In genomic region chr19:6260912-6261636, GRCh38 we compare ENCODE assay signal across 8 cellular contexts. TPM values are rescaled to one million over a fixed set of nuclear protein-coding genes. Genes with fewer than 3 reads are reported as not detected.
DNase-seq lines count a peak whose midpoint lies in the region; ATAC-seq and TF ChIP-seq lines count a peak whose summit lies in the region.

No MANE protein-coding gene starts in this region.

- CTCF ChIA-PET in CD8-positive, alpha-beta T cell (lab: Charles Lee), result interaction anchor here (0.6 to 1.8 kb wide), 6 partner anchors 10 to 63 kb away, joined by 3 to 5 read pairs (median 3); no protein-coding TSS in a partner anchor

- H3K36me3 Mint-ChIP-seq in CD8-positive, alpha-beta T cell, result peaks cover 52% of the 10 kb centered on the region

- ATAC-seq in CD8-positive, alpha-beta T cell, result peak; percentile 71
- ATAC-seq in esophagus mucosa, result no peak

- no peaks in the 10 kb centered on the region for H3K9me3 Mint-ChIP-seq in CD8-positive, alpha-beta T cell

- H3K36me3 ChIP-seq in CD8-positive, alpha-beta T cell (ENCODE audit: insufficient read depth, low read length), result peaks cover 3% of the 10 kb centered on the region
- H3K36me3 ChIP-seq in kidney epithelial cell (ENCODE audit: control insufficient read depth, insufficient read depth, low read length), result peaks cover 5% of the 10 kb centered on the region

- TF ChIP-seq EP300 in Ishikawa (IDR thresholded peaks at IDR 0.05; ENCODE audit: borderline replicate concordance), result no peak

- H3K27me3 Mint-ChIP-seq in CD8-positive, alpha-beta T cell (ENCODE audit: low read depth), result no peaks in the 10 kb centered on the region

- H3K27ac ChIP-seq in CD8-positive, alpha-beta T cell (ENCODE audit: low read depth, low read length), result no peak overlapping the region

- no peak overlapping the region for H3K4me3 ChIP-seq in CD8-positive, alpha-beta T cell (ENCODE audit: low read depth, low read length)
- H3K4me3 ChIP-seq in kidney epithelial cell (ENCODE audit: low read depth, low read length), result no peak overlapping the region

- TF ChIP-seq CTCF in CD8-positive, alpha-beta T cell (IDR thresholded peaks at IDR 0.05), result peak; percentile 62
- TF ChIP-seq CTCF in kidney epithelial cell (IDR thresholded peaks at IDR 0.05; ENCODE audit: insufficient read depth, low read length, poor library complexity, severe bottlenecking), result peak; percentile 71

- peak; percentile 33; the same call in 1 of the 2 replicates for TF ChIP-seq RAD21 in Ishikawa (IDR thresholded peaks at IDR 0.05; ENCODE audit: low read depth)

- H3K4me3 Mint-ChIP-seq in CD8-positive, alpha-beta T cell, result peak overlapping the region; percentile 43

- peak in 6 of 7 experiments; percentile 19 to 66 (median 38) for DNase-seq in CD8-positive, alpha-beta T cell
- DNase-seq in activated gamma-delta T cell treated with anti-CD3 and anti-CD28 coated beads, Interleukin-2, amount 50 U/mL, for 16 hours (ENCODE audit: low read depth), result peak; percentile 22
- DNase-seq in kidney epithelial cell (ENCODE audit: low read depth) (no peak), NOMO-1 (lab: John Stamatoyannopoulos, UW; ENCODE audit: unreplicated experiment in 2 of 2) (no peak), C1 segment of cervical spinal cord (lab: John Stamatoyannopoulos, UW) (no peak), NCI-H146 (lab: John Stamatoyannopoulos, UW) (no peak)

- intact Hi-C loops in CD8-positive, alpha-beta T cell (cut with DNase I, micrococcal nuclease), result loop anchor here in 1 of 2 experiments (2.0 kb wide), 1 partner anchor 14 kb away; no protein-coding TSS in a partner anchor

- H3K9me3 ChIP-seq in CD8-positive, alpha-beta T cell (ENCODE audit: low read length), result no peaks in the 10 kb centered on the region

- POLR2A ChIA-PET in CD8-positive, alpha-beta T cell (lab: Charles Lee), result interaction anchor here (0.6 kb wide), 1 partner anchor 134 kb away, joined by 3 read pairs; no protein-coding TSS in a partner anchor

- H3K4me1 ChIP-seq in CD8-positive, alpha-beta T cell (ENCODE audit: insufficient read depth, low read length), result peaks cover 6% of the 10 kb centered on the region

- H3K27me3 ChIP-seq in CD8-positive, alpha-beta T cell (ENCODE audit: insufficient read depth, low read length), result no peaks in the 10 kb centered on the region
- H3K27me3 ChIP-seq in kidney epithelial cell (ENCODE audit: control insufficient read depth, insufficient read depth, low read length), result no peaks in the 10 kb centered on the region

- no peak overlapping the region for H3K27ac Mint-ChIP-seq in CD8-positive, alpha-beta T cell

- H3K4me1 Mint-ChIP-seq in CD8-positive, alpha-beta T cell (ENCODE audit: low read depth), result peaks cover 26% of the 10 kb centered on the region

TF ChIP-seq in Ishikawa, 13 proteins besides CTCF, POLR2A, EP300 and RAD21:
- TF ChIP-seq REST (IDR thresholded peaks at IDR 0.05; ENCODE audit: low read depth), result no peak
- TF ChIP-seq CEBPB (IDR thresholded peaks at IDR 0.05), result no peak
- no peak for TF ChIP-seq MAX (IDR thresholded peaks at IDR 0.05)
- no peak for TF ChIP-seq EGR1 (IDR thresholded peaks at IDR 0.05)
- TF ChIP-seq TAF1 (IDR thresholded peaks at IDR 0.05; ENCODE audit: low read depth), result no peak
- TF ChIP-seq ZBTB7A (IDR thresholded peaks at IDR 0.05; ENCODE audit: low read depth), result no peak
- TF ChIP-seq TCF12 (IDR thresholded peaks at IDR 0.05; ENCODE audit: low read depth), result no peak

RNA-seq across cellular contexts. Expression of gene MLLT1, which starts 18.7 kb away (rescaled TPM):
- total RNA-seq in CD8-positive, alpha-beta T cell, result 10 to 100 TPM; 11.8 to 15.0 TPM
- total RNA-seq in kidney epithelial cell (23.1 and 27.6 TPM in 2 replicates), esophagus mucosa (27.5 TPM)

Comparison
In these comparisons a context has a peak if more than half of its experiments do, and no peak if none do; other contexts are left out.
1. DNase-seq: peak in CD8-positive, alpha-beta T cell (6 of 7) and activated gamma-delta T cell treated with anti-CD3 and anti-CD28 coated beads, Interleukin-2, amount 50 U/mL, for 16 hours (single experiment); none in kidney epithelial cell (single experiment), NOMO-1 (0 of 2), C1 segment of cervical spinal cord (0 of 14) and NCI-H146 (single experiment).